8 cellular contexts compared by ENCODE assay signal in genomic region chr5:58886315-58887207, GRCh38.
DNase-seq lines count a peak whose midpoint lies in the region; ATAC-seq and TF ChIP-seq lines count a peak whose summit lies in the region.

No MANE protein-coding gene starts in this region.

- CTCF ChIA-PET in RWPE1 (lab: Yijun Ruan, JAX), result interaction anchor here (0.6 to 1.4 kb wide), 31 partner anchors 9 to 1548 kb away, joined by 3 to 7 read pairs (median 3); no protein-coding TSS in a partner anchor

- no peak for TF ChIP-seq POLR2A in transverse colon (IDR thresholded peaks at IDR 0.05)

- TF ChIP-seq CTCF in RWPE1 (conservative IDR thresholded peaks at IDR 0.05; ENCODE audit: low read depth) (peak; percentile 97), parathyroid adenoma (IDR thresholded peaks at IDR 0.05) (peak; percentile 91), transverse colon (IDR thresholded peaks at IDR 0.05) (peak; percentile 70 to 93 (median 90))

- intact Hi-C loops in transverse colon (cut with DNase I; ENCODE audit: low total_unique reads), result no loop called here

- peaks cover 6% of the 10 kb centered on the region for H3K4me1 ChIP-seq in parathyroid adenoma
- H3K4me1 ChIP-seq in transverse colon, result peaks cover 0 to 3% (median under 1%) of the 10 kb centered on the region in 4 donors

- H3K36me3 ChIP-seq in parathyroid adenoma (ENCODE audit: control insufficient read depth, insufficient read depth, low read length), result no peaks in the 10 kb centered on the region
- no peaks in the 10 kb centered on the region for H3K36me3 ChIP-seq in transverse colon

- DNase-seq in EL (peak; percentile 62), HuH-7.5 (ENCODE audit: low spot score) (peak; percentile 57), RWPE1 (ENCODE audit: low spot score) (peak; percentile 78), germinal center (ENCODE audit: low spot score) (peak; percentile 70), transverse colon (peak; percentile 60)
- DNase-seq in activated effector memory CD4-positive, alpha-beta T cell treated with Interleukin-2 at 50 U/mL for 16 hours, result peak; percentile 43

- no peak overlapping the region for H3K4me2 ChIP-seq in parathyroid adenoma (ENCODE audit: low read length)

- WGBS in transverse colon (ENCODE audit: low coverage in 1 of 2), 2 donors, result 36 to 42% methylated on average over 6 to 14 of the region's 14 CpGs

- peak; percentile 76 for ATAC-seq in GM21529 (IDR thresholded peaks at IDR 0.05; ENCODE audit: unreplicated experiment)

- POLR2A ChIA-PET in RWPE1 (lab: Yijun Ruan, JAX; ENCODE audit: low non-redundant PET), result no interaction called here

- H2AFZ ChIP-seq in parathyroid adenoma, result peak overlapping the region; percentile 62

- in situ Hi-C loops in transverse colon (cut with MboI; ENCODE audit: low pct_ligation_motif_present in 1 of 4, low pct_unique_long_range_greater_than_20kb in 1 of 4, low sequenced_read_pairs in 3 of 4), result loop anchor here in 3 of 4 donors (10.0 to 25.0 kb wide), 5 partner anchors 126 to 918 kb away; no protein-coding TSS in a partner anchor

- H3K4me3 ChIP-seq in parathyroid adenoma (ENCODE audit: low read depth, low read length), result no peak overlapping the region
- no peak overlapping the region for H3K4me3 ChIP-seq in transverse colon

- H3K27me3 ChIP-seq in parathyroid adenoma (ENCODE audit: control insufficient read depth, insufficient read depth, low read length) (no peaks in the 10 kb centered on the region), transverse colon (no peaks in the 10 kb centered on the region)

- no peaks in the 10 kb centered on the region for H3K79me2 ChIP-seq in parathyroid adenoma

- no peak for TF ChIP-seq EP300 in transverse colon (IDR thresholded peaks at IDR 0.05; ENCODE audit: low read depth)

- H3K9me3 ChIP-seq in parathyroid adenoma (ENCODE audit: control insufficient read depth, low read length) (no peaks in the 10 kb centered on the region), transverse colon (no peaks in the 10 kb centered on the region)

- H3K9ac ChIP-seq in parathyroid adenoma, result no peak overlapping the region

- H3K27ac ChIP-seq in RWPE1 (no peak overlapping the region), parathyroid adenoma (no peak overlapping the region), transverse colon (no peak overlapping the region)
